9 cellular contexts compared by ENCODE assay signal in the genomic region with DNA sequence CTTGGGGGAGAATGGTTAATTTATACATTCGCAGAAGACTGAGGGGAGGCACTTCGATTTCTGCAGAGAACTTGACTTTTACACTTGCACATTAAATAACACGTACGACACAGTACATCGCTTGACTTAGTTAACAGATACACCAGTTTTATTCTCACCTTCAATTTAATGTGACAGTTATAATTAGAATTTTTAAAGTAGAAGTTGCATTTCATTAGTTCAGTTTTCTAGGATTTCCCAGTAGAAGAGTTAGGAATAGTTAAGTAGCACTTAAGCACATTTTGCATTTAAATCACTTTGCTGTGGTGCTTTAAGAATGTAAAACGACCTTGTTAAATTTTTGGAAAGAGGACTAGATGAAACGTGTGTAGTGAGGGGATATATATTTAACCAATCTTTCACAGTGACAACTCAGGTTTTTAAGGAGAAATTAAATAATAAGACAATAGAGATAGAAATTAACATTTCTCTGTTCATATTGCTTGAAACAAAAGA. TPM values are rescaled to one million over a fixed set of nuclear protein-coding genes. Genes with fewer than 3 reads are reported as not detected.
DNase-seq lines count a peak whose midpoint lies in the region; ATAC-seq and TF ChIP-seq lines count a peak whose summit lies in the region.
"Had no signal": no experiment of that assay in that cellular context is flagged by ENCODE, and none has a peak within 500 bp of the region (broad histone marks: within the 10 kb centered on the region; RNA-seq: fewer than 3 reads in every experiment).

No MANE protein-coding gene starts in this region.

- H3K79me1 ChIP-seq in mesendoderm (ENCODE audit: low read length), result peaks cover 2% of the 10 kb centered on the region

- peak overlapping the region; percentile 100 for H3K18ac ChIP-seq in mesendoderm (ENCODE audit: low read length)

- POLR2A ChIA-PET in activated CD8-positive, alpha-beta T cell treated with anti-CD3 and anti-CD28 coated beads for 36 hours (lab: Charles Lee), result no interaction called here

- no peaks in the 10 kb centered on the region for H3K9me3 Mint-ChIP-seq in stimulated activated naive CD8-positive, alpha-beta T cell treated with anti-CD3 and anti-CD28 coated beads, Interleukin-15, Interleukin-2, amounts not matched to agents 100 ng/mL and 50 ng/mL, for 24 hours
- H3K9me3 Mint-ChIP-seq in activated CD8-positive, alpha-beta T cell treated with anti-CD3 and anti-CD28 coated beads for 36 hours, result no peaks in the 10 kb centered on the region

- no peak overlapping the region for H2AK5ac ChIP-seq in mesendoderm (ENCODE audit: low read length)

- H3K4me1 ChIP-seq in mesendoderm (ENCODE audit: control insufficient read depth, low read depth, low read length), result peaks cover 4% of the 10 kb centered on the region

- no peak overlapping the region for H3K27ac ChIP-seq in mesendoderm (ENCODE audit: low read depth, low read length)
- H3K27ac ChIP-seq: esophagus squamous epithelium had no signal

- no peaks in the 10 kb centered on the region for H3K36me3 Mint-ChIP-seq in stimulated activated naive CD8-positive, alpha-beta T cell treated with anti-CD3 and anti-CD28 coated beads, Interleukin-15, Interleukin-2, amounts not matched to agents 100 ng/mL and 50 ng/mL, for 24 hours (ENCODE audit: low read depth)
- H3K36me3 Mint-ChIP-seq in activated CD8-positive, alpha-beta T cell treated with anti-CD3 and anti-CD28 coated beads for 36 hours (ENCODE audit: low read depth), result no peaks in the 10 kb centered on the region

- peaks cover 9% of the 10 kb centered on the region for H3K27me3 Mint-ChIP-seq in stimulated activated naive CD8-positive, alpha-beta T cell treated with anti-CD3 and anti-CD28 coated beads, Interleukin-15, Interleukin-2, amounts not matched to agents 100 ng/mL and 50 ng/mL, for 24 hours
- peaks cover 7% of the 10 kb centered on the region for H3K27me3 Mint-ChIP-seq in activated CD8-positive, alpha-beta T cell treated with anti-CD3 and anti-CD28 coated beads for 36 hours

- no peak overlapping the region for H3K4me2 ChIP-seq in mesendoderm (ENCODE audit: low read length)

- H3K36me3 ChIP-seq in mesendoderm (ENCODE audit: control insufficient read depth, insufficient read depth, low read length), result no peaks in the 10 kb centered on the region
- H3K36me3 ChIP-seq: esophagus squamous epithelium had no signal

- no peak overlapping the region for H4K8ac ChIP-seq in mesendoderm (ENCODE audit: low read depth, low read length)

- peaks cover 19% of the 10 kb centered on the region for H3K4me1 Mint-ChIP-seq in stimulated activated naive CD8-positive, alpha-beta T cell treated with anti-CD3 and anti-CD28 coated beads, Interleukin-15, Interleukin-2, amounts not matched to agents 100 ng/mL and 50 ng/mL, for 24 hours (ENCODE audit: low read depth)
- H3K4me1 Mint-ChIP-seq in activated CD8-positive, alpha-beta T cell treated with anti-CD3 and anti-CD28 coated beads for 36 hours (ENCODE audit: low read depth), result peaks cover 16% of the 10 kb centered on the region

- no peak overlapping the region for H3K4me3 ChIP-seq in mesendoderm (ENCODE audit: low read length)

- H3K27ac Mint-ChIP-seq in stimulated activated naive CD8-positive, alpha-beta T cell treated with anti-CD3 and anti-CD28 coated beads, Interleukin-15, Interleukin-2, amounts not matched to agents 100 ng/mL and 50 ng/mL, for 24 hours, result no peak overlapping the region
- no peak overlapping the region for H3K27ac Mint-ChIP-seq in activated CD8-positive, alpha-beta T cell treated with anti-CD3 and anti-CD28 coated beads for 36 hours

- no peak for ATAC-seq in stimulated activated naive CD8-positive, alpha-beta T cell treated with anti-CD3 and anti-CD28 coated beads, Interleukin-15, Interleukin-2, amounts not matched to agents 100 U/mL and 50 U/mL, for 24 hours
- no peak for ATAC-seq in activated CD8-positive, alpha-beta T cell treated with anti-CD3 and anti-CD28 coated beads for 36 hours
- ATAC-seq in HG03571 (IDR thresholded peaks at IDR 0.05; ENCODE audit: unreplicated experiment), result no peak
- ATAC-seq in HG03139 (IDR thresholded peaks at IDR 0.05; ENCODE audit: unreplicated experiment), result no peak
- ATAC-seq in activated CD4-positive, CD25-positive, alpha-beta regulatory T cell treated with anti-CD3 and anti-CD28 coated beads, Interleukin-2, amount 50 U/mL, for 24 hours, result no peak

- WGBS in mesendoderm (ENCODE audit: extremely low coverage, insufficient coverage, low lambda C conversion rate), result no CpG with 5 or more reads among the region's 7 CpGs

- H3K4ac ChIP-seq in mesendoderm (ENCODE audit: low read depth, low read length), result no peak overlapping the region

- H3K23ac ChIP-seq in mesendoderm (ENCODE audit: low read length), result no peak overlapping the region

- no peak overlapping the region for H2BK120ac ChIP-seq in mesendoderm (ENCODE audit: low read depth, low read length)

- TF ChIP-seq CTCF in activated CD8-positive, alpha-beta T cell treated with anti-CD3 and anti-CD28 coated beads for 36 hours (IDR thresholded peaks at IDR 0.05), result no peak

- no peaks in the 10 kb centered on the region for H3K27me3 ChIP-seq in mesendoderm (ENCODE audit: insufficient read depth, low read length, poor library complexity)

- H3K56ac ChIP-seq in mesendoderm (ENCODE audit: low read length), result no peak overlapping the region

- no peak for DNase-seq in stimulated activated naive CD8-positive, alpha-beta T cell treated with anti-CD3 and anti-CD28 coated beads, Interleukin-15, Interleukin-2, amounts not matched to agents 100 U/mL and 50 U/mL, for 24 hours
- no peak for DNase-seq in activated CD8-positive, alpha-beta T cell treated with anti-CD3 and anti-CD28 coated beads for 36 hours
- DNase-seq in mesendoderm, result no peak
- no peak for DNase-seq in NAMALWA (ENCODE audit: low spot score)
- DNase-seq: esophagus squamous epithelium had no signal

- CTCF ChIA-PET in activated CD8-positive, alpha-beta T cell treated with anti-CD3 and anti-CD28 coated beads for 36 hours (lab: Charles Lee), result interaction anchor here (1.0 kb wide), 1 partner anchor 557 kb away, joined by 3 read pairs; no protein-coding TSS in a partner anchor

- intact Hi-C loops in activated CD8-positive, alpha-beta T cell treated with anti-CD3 and anti-CD28 coated beads for 36 hours (cut with micrococcal nuclease), result no loop called here

- H2BK5ac ChIP-seq in mesendoderm (ENCODE audit: low read length), result no peak overlapping the region

- H3K79me2 ChIP-seq in mesendoderm (ENCODE audit: control insufficient read depth, insufficient read depth, low read length), result peaks cover 11% of the 10 kb centered on the region

- peak overlapping the region; percentile 78 for H3K4me3 Mint-ChIP-seq in stimulated activated naive CD8-positive, alpha-beta T cell treated with anti-CD3 and anti-CD28 coated beads, Interleukin-15, Interleukin-2, amounts not matched to agents 100 ng/mL and 50 ng/mL, for 24 hours
- peak overlapping the region; percentile 72 for H3K4me3 Mint-ChIP-seq in activated CD8-positive, alpha-beta T cell treated with anti-CD3 and anti-CD28 coated beads for 36 hours

- no peak overlapping the region for H3K9ac ChIP-seq in mesendoderm (ENCODE audit: low read length)

- H2BK15ac ChIP-seq in mesendoderm (replicated peaks; ENCODE audit: low read depth), result no peak overlapping the region

- H4K5ac ChIP-seq in mesendoderm (ENCODE audit: low read length), result no peak overlapping the region

RNA-seq across cellular contexts. Expression of a gene that starts 1.7 kb away (rescaled TPM):
- 1 to 10 TPM; 5.8 to 6.3 TPM for total RNA-seq in activated CD8-positive, alpha-beta T cell treated with anti-CD3 and anti-CD28 coated beads for 36 hours
- 17.3 TPM for polyA plus RNA-seq in mesendoderm (2013, experiment 1 of 2)
- polyA plus RNA-seq in mesendoderm (2013, experiment 2 of 2), result 17.5 TPM
